Comparison of ENCODE assay signal across 8 cellular contexts in the genomic region with DNA sequence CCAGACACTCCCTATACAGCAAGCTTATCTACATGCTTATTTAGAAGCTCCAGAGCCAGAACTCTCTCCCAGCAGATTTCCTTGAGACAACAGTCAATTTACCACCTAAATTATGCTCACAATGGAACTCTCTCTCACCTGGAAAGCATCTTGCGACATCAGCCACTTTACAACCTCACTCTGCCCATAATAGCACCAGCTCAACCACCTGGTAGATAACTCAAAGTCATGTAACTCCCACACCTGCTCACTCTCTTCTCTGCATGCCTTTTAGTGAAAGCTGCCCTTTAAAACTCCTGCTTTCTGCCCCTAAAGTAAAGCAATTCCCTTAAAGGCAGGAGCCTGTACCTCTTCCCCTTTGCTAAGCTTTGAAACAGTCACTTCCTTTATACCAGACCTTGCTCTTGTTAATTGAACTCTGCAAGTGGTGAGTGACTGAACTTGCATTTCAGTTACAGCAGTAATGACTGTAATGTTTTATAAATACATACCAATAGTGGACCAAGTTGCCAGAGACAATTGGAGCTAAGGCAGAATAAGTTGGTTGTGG.
DNase-seq lines count a peak whose midpoint lies in the region; ATAC-seq and TF ChIP-seq lines count a peak whose summit lies in the region.
"Not testable (repeated sequence)": the region's sequence is repeated elsewhere in the genome, so short reads cannot be mapped to it uniquely, and the experiment has no call there.

No MANE protein-coding gene starts in this region.

- H3K4me1 ChIP-seq in H9 (ENCODE audit: insufficient read depth, low read length); mesendoderm (ENCODE audit: control insufficient read depth, low read depth, low read length); transverse colon: not testable (repeated sequence)

- H3K4ac ChIP-seq in H9 (ENCODE audit: low read depth, low read length); mesendoderm (ENCODE audit: low read depth, low read length): not testable (repeated sequence)

- H3K9me3 Mint-ChIP-seq in H9, WTC11: not testable (repeated sequence)

- intact Hi-C loops in transverse colon (cut with DNase I; ENCODE audit: low total_unique reads) = not testable (repeated sequence)

- not testable (repeated sequence) for TF ChIP-seq CTCF in H9 (conservative IDR thresholded peaks at IDR 0.05); WTC11 (IDR thresholded peaks at IDR 0.05); transverse colon (IDR thresholded peaks at IDR 0.05)

- H3K9ac ChIP-seq in H9 (ENCODE audit: extremely low read depth, insufficient read length, low read length); mesendoderm (ENCODE audit: low read length): not testable (repeated sequence)

- in situ Hi-C loops in transverse colon (cut with MboI; ENCODE audit: low pct_ligation_motif_present in 1 of 4, low pct_unique_long_range_greater_than_20kb in 1 of 4, low sequenced_read_pairs in 3 of 4) = not testable (repeated sequence)

- peak; percentile 93 for ATAC-seq in WTC11

- H3K18ac ChIP-seq in H9 (ENCODE audit: insufficient read length, low read depth, low read length); mesendoderm (ENCODE audit: low read length): not testable (repeated sequence)

- H4K8ac ChIP-seq in H9 (replicated peaks; ENCODE audit: insufficient read length, low read depth, low read length); mesendoderm (ENCODE audit: low read depth, low read length): not testable (repeated sequence)

- not testable (repeated sequence) for H3K23ac ChIP-seq in H9 (ENCODE audit: insufficient read length, low read depth, low read length); mesendoderm (ENCODE audit: low read length)

- H3K4me3 ChIP-seq in mesendoderm (ENCODE audit: low read length); transverse colon: not testable (repeated sequence)

- H3K79me2 ChIP-seq in H9 (ENCODE audit: insufficient read depth, low read length); mesendoderm (ENCODE audit: control insufficient read depth, insufficient read depth, low read length): not testable (repeated sequence)

- not testable (repeated sequence) for H2BK12ac ChIP-seq in H9 (ENCODE audit: insufficient read length, low read depth, low read length)

- not testable (repeated sequence) for H2BK15ac ChIP-seq in H9 (ENCODE audit: low read depth, low read length); mesendoderm (replicated peaks; ENCODE audit: low read depth)

- CTCF ChIA-PET in WTC11 (lab: Charles Lee) = not testable (repeated sequence)

- H3K27ac Mint-ChIP-seq in H9 (peak overlapping the region; percentile 68 to 99 (median 96); a peak in 6 of 7 replicates), WTC11 (peak overlapping the region; percentile 99)

- H3K4me1 Mint-ChIP-seq in H9 (peaks cover 15 to 17% of the 10 kb centered on the region in 2 experiments), WTC11 (peaks cover 20% of the 10 kb centered on the region)

- H3T11ph ChIP-seq in H9 (ENCODE audit: low read length) = not testable (repeated sequence)

- H3K36me3 Mint-ChIP-seq in H9 (ENCODE audit: insufficient read depth in 1 of 3, low read depth in 3 of 3); WTC11: not testable (repeated sequence)

- not testable (repeated sequence) for H3K14ac ChIP-seq in H9 (ENCODE audit: insufficient read depth, low read length)

- not testable (repeated sequence) for TF ChIP-seq POLR2A in transverse colon (IDR thresholded peaks at IDR 0.05)

- not testable (repeated sequence) for H2AK5ac ChIP-seq in H9 (ENCODE audit: insufficient read length, low read length); mesendoderm (ENCODE audit: low read length)

- not testable (repeated sequence) for H3K23me2 ChIP-seq in H9 (ENCODE audit: insufficient read length, low read depth, low read length, poor library complexity, severe bottlenecking)

- not testable (repeated sequence) for H4K20me1 ChIP-seq in H9 (ENCODE audit: control insufficient read depth, insufficient read depth, insufficient read length)

- not testable (repeated sequence) for H3K27me3 Mint-ChIP-seq in H9 (ENCODE audit: low read depth); WTC11 (ENCODE audit: low read depth)

- not testable (repeated sequence) for H2AFZ ChIP-seq in H9 (ENCODE audit: low read length)

- H3K4me2 ChIP-seq in H9 (ENCODE audit: insufficient read depth, insufficient read length, low read length); mesendoderm (ENCODE audit: low read length): not testable (repeated sequence)

- not testable (repeated sequence) for H3K36me3 ChIP-seq in mesendoderm (ENCODE audit: control insufficient read depth, insufficient read depth, low read length); transverse colon

- H3K56ac ChIP-seq in H9 (ENCODE audit: insufficient read length, low read depth, low read length); mesendoderm (ENCODE audit: low read length): not testable (repeated sequence)

- TF ChIP-seq EP300 in transverse colon (IDR thresholded peaks at IDR 0.05; ENCODE audit: low read depth) = not testable (repeated sequence)

- H4K5ac ChIP-seq in H9 (ENCODE audit: insufficient read length, low read depth, low read length); mesendoderm (ENCODE audit: low read length): not testable (repeated sequence)

- not testable (repeated sequence) for H2BK120ac ChIP-seq in H9 (ENCODE audit: low read depth, low read length, poor library complexity, severe bottlenecking); mesendoderm (ENCODE audit: low read depth, low read length)

- not testable (repeated sequence) for H2BK20ac ChIP-seq in H9 (ENCODE audit: low read depth, low read length, poor library complexity, severe bottlenecking)

- H3K4me3 Mint-ChIP-seq in H9 = peak overlapping the region in 1 of 2 experiments; percentile 33; a peak in 3 of 5 replicates
- H3K4me3 Mint-ChIP-seq in WTC11 = not testable (repeated sequence)

- POLR2A ChIA-PET in WTC11 (lab: Charles Lee) = not testable (repeated sequence)

- peak; percentile 32 for DNase-seq in H9
- peak; percentile 34 for DNase-seq in NCI-H1105 (lab: John Stamatoyannopoulos, UW)
- peak; percentile 19 for DNase-seq in NCI-H2107 treated with DMSO at 0.1 percent for 48 hours (lab: John Stamatoyannopoulos, UW; ENCODE audit: unreplicated experiment)
- DNase-seq in NCI-H345 treated with DMSO at 0.1 percent for 48 hours (lab: John Stamatoyannopoulos, UW; ENCODE audit: unreplicated experiment) = peak; percentile 3
- DNase-seq in WTC11 (ENCODE audit: low spot score) = not testable (repeated sequence)
- peak; percentile 2 for DNase-seq in iPS-NIHi7 (ENCODE audit: extremely low spot score)
- peak; percentile 32 for DNase-seq in mesendoderm
- DNase-seq in transverse colon = peak; percentile 19

- H2BK5ac ChIP-seq in H9 (ENCODE audit: insufficient read length, low read length); mesendoderm (ENCODE audit: low read length): not testable (repeated sequence)

- not testable (repeated sequence) for H3K27me3 ChIP-seq in H9 (ENCODE audit: insufficient read depth, low read length); mesendoderm (ENCODE audit: insufficient read depth, low read length, poor library complexity); transverse colon

- no CpG with 5 or more reads among the region's 1 CpG for WGBS in H9 (ENCODE audit: extremely low coverage, insufficient read length, low lambda C conversion rate)
- no CpG with 5 or more reads among the region's 1 CpG for WGBS in mesendoderm (ENCODE audit: extremely low coverage, insufficient coverage, low lambda C conversion rate)
- 16% methylated on average over 1 of the region's 1 CpG; no CpG with 5 or more reads in 1 of the 2 donors for WGBS in transverse colon (ENCODE audit: low coverage in 1 of 2), 2 donors

- H4K91ac ChIP-seq in H9 (ENCODE audit: insufficient read length, low read depth, low read length) = not testable (repeated sequence)

- H3K27ac ChIP-seq in H9 (ENCODE audit: insufficient read length, low read depth, low read length) = peak overlapping the region; percentile 64
- not testable (repeated sequence) for H3K27ac ChIP-seq in mesendoderm (ENCODE audit: low read depth, low read length); transverse colon

- not testable (repeated sequence) for H3K9me3 ChIP-seq in H9 (ENCODE audit: control insufficient read depth, low read depth, low read length); transverse colon

- not testable (repeated sequence) for H3K79me1 ChIP-seq in H9 (ENCODE audit: insufficient read depth, low read depth, low read length, poor library complexity, severe bottlenecking); mesendoderm (ENCODE audit: low read length)
